Comparison of ENCODE assay signal across 8 cellular contexts in the genomic region with DNA sequence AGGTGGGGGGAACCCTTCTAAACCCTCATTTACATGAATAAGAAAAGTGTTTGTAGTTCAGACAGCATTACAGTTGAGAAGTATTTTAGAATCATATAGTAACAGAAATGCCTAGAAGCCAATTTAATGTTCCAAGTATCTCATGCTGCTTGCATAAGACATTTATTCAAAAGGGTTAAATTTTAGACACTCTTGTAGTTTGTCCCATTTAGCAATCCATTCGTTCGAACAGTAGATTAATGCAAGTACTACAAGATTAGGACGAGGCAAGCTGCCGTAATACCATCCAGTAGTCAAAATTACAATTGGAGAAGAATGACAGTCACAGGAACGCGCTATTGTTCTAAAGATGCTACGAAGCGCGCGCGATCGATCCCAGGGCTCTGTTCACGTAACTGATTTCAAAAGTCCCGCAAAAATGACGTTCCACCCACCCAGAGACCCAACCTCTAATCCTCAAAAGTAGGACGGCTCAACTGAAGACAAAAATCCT.
DNase-seq lines count a peak whose midpoint lies in the region; ATAC-seq lines count a peak whose summit lies in the region.

No MANE protein-coding gene starts in this region.

- H3K4me1 ChIP-seq in HAP-1 (no peaks in the 10 kb centered on the region), iPS-15b (ENCODE audit: control insufficient read depth, insufficient read depth, low read length) (peaks cover 3% of the 10 kb centered on the region)

- in situ Hi-C loops in HAP-1 (cut with MboI; ENCODE audit: low sequenced_read_pairs): no loop called here

- peak; percentile 49 for ATAC-seq in GM18517 (IDR thresholded peaks at IDR 0.05; ENCODE audit: unreplicated experiment)
- ATAC-seq in stimulated activated naive CD8-positive, alpha-beta T cell treated with anti-CD3 and anti-CD28 coated beads, Interleukin-15, Interleukin-2, amounts not matched to agents 100 U/mL and 50 U/mL, for 24 hours: peak; percentile 24

- peaks cover 7% of the 10 kb centered on the region; the same call in 1 of the 2 replicates for H3K36me3 ChIP-seq in HAP-1 (replicated peaks)
- H3K36me3 ChIP-seq in iPS-15b (ENCODE audit: control insufficient read depth, insufficient read depth, low read length): no peaks in the 10 kb centered on the region

- DNase-seq in HAP-1 (ENCODE audit: low spot score in 2 of 2): peak in 1 of 2 experiments; percentile 64
- peak in 2 of 3 experiments; percentile 70 to 96 for DNase-seq in NCI-H1417 (lab: John Stamatoyannopoulos, UW)
- DNase-seq in activated naive CD8-positive, alpha-beta T cell treated with anti-CD3 and anti-CD28 coated beads, Interleukin-2, amount 50 U/mL, for 16 hours (ENCODE audit: low read depth, low spot score): peak; percentile 2
- no peak for DNase-seq in stimulated activated naive CD8-positive, alpha-beta T cell treated with anti-CD3 and anti-CD28 coated beads, Interleukin-15, Interleukin-2, amounts not matched to agents 100 U/mL and 50 U/mL, for 24 hours
- DNase-seq in stimulated activated CD4-positive, alpha-beta T cell treated with anti-CD3 and anti-CD28 coated beads, Interleukin-2, amount 100 ng/mL, for 24 hours: no peak
- DNase-seq in SHP77 treated with DMSO at 0.1 percent for 48 hours (lab: John Stamatoyannopoulos, UW): no peak

- peak overlapping the region; percentile 75 for H3K4me3 ChIP-seq in HAP-1
- H3K4me3 ChIP-seq in iPS-15b (ENCODE audit: low read depth, low read length): peak overlapping the region; percentile 93

- H3K9me3 ChIP-seq in HAP-1: no peaks in the 10 kb centered on the region
- no peaks in the 10 kb centered on the region for H3K9me3 ChIP-seq in iPS-15b (ENCODE audit: control insufficient read depth, insufficient read depth, low read length)

- H3K27me3 ChIP-seq in HAP-1 (ENCODE audit: low read depth) (no peaks in the 10 kb centered on the region), iPS-15b (ENCODE audit: control insufficient read depth, insufficient read depth, low read length) (no peaks in the 10 kb centered on the region)

- H3K9ac ChIP-seq in iPS-15b (ENCODE audit: low read depth, low read length): peak overlapping the region; percentile 87

Comparison
In these comparisons a context has a peak if more than half of its experiments do, and no peak if none do; other contexts are left out.
1. DNase-seq: peak in NCI-H1417 (2 of 3) and activated naive CD8-positive, alpha-beta T cell treated with anti-CD3 and anti-CD28 coated beads, Interleukin-2, amount 50 U/mL, for 16 hours (single experiment); none in stimulated activated naive CD8-positive, alpha-beta T cell treated with anti-CD3 and anti-CD28 coated beads, Interleukin-15, Interleukin-2, amounts not matched to agents 100 U/mL and 50 U/mL, for 24 hours (single experiment), stimulated activated CD4-positive, alpha-beta T cell treated with anti-CD3 and anti-CD28 coated beads, Interleukin-2, amount 100 ng/mL, for 24 hours (0 of 2) and SHP77 treated with DMSO at 0.1 percent for 48 hours (single experiment).